ENCODE assay signal across 12 cellular contexts in genomic region chr5:141491323-141492167, GRCh38. TPM values are rescaled to one million over a fixed set of nuclear protein-coding genes. Genes with fewer than 3 reads are reported as not detected.
DNase-seq lines count a peak whose midpoint lies in the region; ATAC-seq and TF ChIP-seq lines count a peak whose summit lies in the region.
"Had no signal": no experiment of that assay in that cellular context is flagged by ENCODE, and none has a peak within 500 bp of the region (broad histone marks: within the 10 kb centered on the region; RNA-seq: fewer than 3 reads in every experiment).

No MANE protein-coding gene starts in this region.

- peak overlapping the region; percentile 70 for H3K4me2 ChIP-seq in hepatocyte

- peak overlapping the region; percentile 15 for H3K4me3 ChIP-seq in left ventricle myocardium inferior
- no peak overlapping the region for H3K4me3 ChIP-seq in hepatocyte

- WGBS in hepatocyte (ENCODE audit: low lambda C conversion rate, missing lambda C conversion rate): 38% methylated on average over 56 of the region's 66 CpGs

- no peak for TF ChIP-seq CTCF in left ventricle myocardium inferior (IDR thresholded peaks at IDR 0.05; ENCODE audit: borderline replicate concordance)
- no peak for TF ChIP-seq CTCF in hepatocyte (IDR thresholded peaks at IDR 0.05; ENCODE audit: poor library complexity)

- DNase-seq in left ventricle myocardium inferior (no peak), Right ventricle myocardium inferior (ENCODE audit: missing footprints) (no peak), hepatocyte (ENCODE audit: low spot score) (no peak), ureter (ENCODE audit: low spot score) (peak; percentile 40), cortex of kidney (lab: John Stamatoyannopoulos, UW) (no peak)
- no peak for DNase-seq in activated CD8-positive, alpha-beta memory T cell treated with anti-CD3 and anti-CD28 coated beads, Interleukin-2, amount 50 U/mL, for 4 hours
- DNase-seq: kidney, NCI-H187, SHP77 had no signal

- H3K79me2 ChIP-seq in hepatocyte: peaks cover under 1% of the 10 kb centered on the region

- intact Hi-C loops in left ventricle myocardium inferior (cut with micrococcal nuclease) (no loop called here), Right ventricle myocardium inferior (cut with DNase I) (no loop called here)

- no peak for ATAC-seq in Right ventricle myocardium inferior
- peak; percentile 15 for ATAC-seq in HG03442 (IDR thresholded peaks at IDR 0.05; ENCODE audit: unreplicated experiment)
- ATAC-seq in HG02763 (IDR thresholded peaks at IDR 0.05; ENCODE audit: unreplicated experiment): no peak

- H3K36me3 ChIP-seq in left ventricle myocardium inferior (peaks cover 40% of the 10 kb centered on the region), hepatocyte (replicated peaks; ENCODE audit: insufficient read depth, low read depth) (no peaks in the 10 kb centered on the region)
- H3K36me3 ChIP-seq: right lobe of liver had no signal

- no peaks in the 10 kb centered on the region for H3K27me3 ChIP-seq in left ventricle myocardium inferior (ENCODE audit: low read depth)
- H3K27me3 ChIP-seq in hepatocyte: peaks cover 27% of the 10 kb centered on the region
- H3K27me3 ChIP-seq: right lobe of liver had no signal

- peaks cover 68% of the 10 kb centered on the region for H3K4me1 ChIP-seq in left ventricle myocardium inferior
- peaks cover 19% of the 10 kb centered on the region for H3K4me1 ChIP-seq in hepatocyte (ENCODE audit: insufficient read depth)

- no peak overlapping the region for H2AFZ ChIP-seq in hepatocyte

- H3K9me3 ChIP-seq in left ventricle myocardium inferior (replicated peaks) (no peaks in the 10 kb centered on the region), hepatocyte (ENCODE audit: low read depth) (no peaks in the 10 kb centered on the region)
- H3K9me3 ChIP-seq: right lobe of liver had no signal

- no peaks in the 10 kb centered on the region for H4K20me1 ChIP-seq in hepatocyte (ENCODE audit: insufficient read depth, poor library complexity, severe bottlenecking)

- H3K27ac ChIP-seq in left ventricle myocardium inferior (replicated peaks) (no peak overlapping the region), hepatocyte (no peak overlapping the region)
- H3K27ac ChIP-seq: right lobe of liver had no signal

- H3K9me2 ChIP-seq in hepatocyte (replicated peaks; ENCODE audit: insufficient read depth): no peaks in the 10 kb centered on the region

RNA-seq across cellular contexts. Expression of gene PCDHGC5, which starts 2.7 kb away (rescaled TPM):
- total RNA-seq in left ventricle myocardium inferior (2.9 TPM), Right ventricle myocardium inferior (2.4 TPM), hepatocyte (0.92 and 1.1 TPM in 2 replicates), ureter (2.8 TPM)
- polyA plus RNA-seq in hepatocyte: 0.16 TPM in 1 of 2 replicates, not detected in the other

RNA-seq across cellular contexts. Expression of gene PCDHGC4, which starts 6.7 kb away (rescaled TPM):
- total RNA-seq in left ventricle myocardium inferior (1.8 TPM), Right ventricle myocardium inferior (2.4 TPM), hepatocyte (0.44 and 1.5 TPM in 2 replicates), ureter (3.6 TPM)
- 0.15 and 0.35 TPM in 2 replicates for polyA plus RNA-seq in hepatocyte

RNA-seq across cellular contexts. Expression of gene PCDHGC3, which starts 15.8 kb away (rescaled TPM):
- total RNA-seq in left ventricle myocardium inferior: 15.6 TPM
- 22.5 TPM for total RNA-seq in Right ventricle myocardium inferior
- 16.9 and 18.9 TPM in 2 replicates for total RNA-seq in hepatocyte
- 35.8 and 40.8 TPM in 2 replicates for polyA plus RNA-seq in hepatocyte
- total RNA-seq in ureter: 52.6 TPM
